Comparison of ENCODE assay signal across 29 cellular contexts in the genomic region with DNA sequence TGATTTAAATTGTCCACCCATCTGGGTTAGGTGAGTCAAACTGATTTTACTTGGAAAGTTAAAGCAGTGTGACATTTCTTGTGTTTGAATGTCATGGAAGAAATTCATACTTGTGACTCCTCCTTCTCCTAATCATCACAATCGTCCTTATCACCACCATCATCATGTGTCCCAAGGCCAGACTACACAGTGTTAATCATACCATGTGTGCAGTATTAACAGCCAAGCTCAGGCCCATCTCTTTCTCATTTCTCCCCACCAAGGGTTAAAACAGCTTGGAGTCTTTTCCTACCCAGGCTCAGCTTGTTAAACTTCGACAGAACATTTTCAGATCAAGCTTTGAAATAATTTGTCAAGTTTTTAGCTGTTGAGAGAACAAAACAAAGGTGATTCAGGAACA. TPM values are rescaled to one million over a fixed set of nuclear protein-coding genes. Genes with fewer than 3 reads are reported as not detected.
"Had no signal": no experiment of that assay in that cellular context is flagged by ENCODE, and none has a peak within 500 bp of the region (broad histone marks: within the 10 kb centered on the region; RNA-seq: fewer than 3 reads in every experiment).

No MANE protein-coding gene starts in this region.

- H3K27ac Mint-ChIP-seq: mesothelial cell of epicardium; naive B cell; natural killer cell treated with Interleukin-12 subunit alpha and Interleukin-12 subunit beta and Interleukin-15 and Interleukin-18, amount 100 ng/mL, for 72 hours; stimulated activated effector memory CD8-positive, alpha-beta T cell treated with anti-CD3 and anti-CD28 coated beads, Interleukin-12 subunit alpha, Interleukin-12 subunit beta, amount 100 ng/mL, for 72 hours had no signal

- H3K9me3 Mint-ChIP-seq: natural killer cell treated with Interleukin-12 subunit alpha and Interleukin-12 subunit beta and Interleukin-15 and Interleukin-18, amount 100 ng/mL, for 72 hours; stimulated activated effector memory CD8-positive, alpha-beta T cell treated with anti-CD3 and anti-CD28 coated beads, Interleukin-12 subunit alpha, Interleukin-12 subunit beta, amount 100 ng/mL, for 72 hours had no signal

- DNase-seq: heart left ventricle; islet precursor cell; left ventricle myocardium inferior; naive B cell; pancreas; posterior cingulate gyrus; retina; right cardiac atrium; sigmoid colon; spleen; stimulated activated CD4-positive, alpha-beta T cell treated with anti-CD3 and anti-CD28 coated beads, Interleukin-4, amount 100 ng/mL, for 24 hours; stimulated activated naive CD4-positive, alpha-beta T cell; tibial artery; uterus had no signal

- H3K36me3 ChIP-seq: heart left ventricle, left ventricle myocardium inferior, pancreas, prostate gland, sigmoid colon, spleen, suprapubic skin, thoracic aorta, tibial artery, uterus had no signal

- H3K27me3 ChIP-seq: pancreas, sigmoid colon, suprapubic skin, uterus had no signal

- H3K4me1 ChIP-seq: heart left ventricle, left ventricle myocardium inferior, pancreas, prostate gland, sigmoid colon, spleen, tibial artery, uterus had no signal

- H3K4me1 Mint-ChIP-seq: naive B cell; stimulated activated effector memory CD8-positive, alpha-beta T cell treated with anti-CD3 and anti-CD28 coated beads, Interleukin-12 subunit alpha, Interleukin-12 subunit beta, amount 100 ng/mL, for 72 hours had no signal

- H3K36me3 Mint-ChIP-seq: mesothelial cell of epicardium; naive B cell; natural killer cell treated with Interleukin-12 subunit alpha and Interleukin-12 subunit beta and Interleukin-15 and Interleukin-18, amount 100 ng/mL, for 72 hours; stimulated activated effector memory CD8-positive, alpha-beta T cell treated with anti-CD3 and anti-CD28 coated beads, Interleukin-12 subunit alpha, Interleukin-12 subunit beta, amount 100 ng/mL, for 72 hours had no signal

- H3K4me3 ChIP-seq: heart left ventricle, left ventricle myocardium inferior, lung, pancreas, prostate gland, sigmoid colon, spleen, suprapubic skin, thoracic aorta, tibial artery, uterus had no signal

- ATAC-seq: heart left ventricle; natural killer cell treated with Interleukin-12 subunit alpha and Interleukin-12 subunit beta and Interleukin-15 and Interleukin-18, amount 100 ng/mL, for 72 hours; pancreas; right cardiac atrium; stimulated activated effector memory CD8-positive, alpha-beta T cell treated with anti-CD3 and anti-CD28 coated beads, Interleukin-12 subunit alpha, Interleukin-12 subunit beta, amount 100 ng/mL, for 72 hours had no signal

- H3K9me3 ChIP-seq: heart left ventricle, left ventricle myocardium inferior, pancreas, prostate gland, sigmoid colon, spleen, suprapubic skin, thoracic aorta, tibial artery, uterus had no signal

- H3K27ac ChIP-seq: heart left ventricle, left ventricle myocardium inferior, pancreas, prostate gland, sigmoid colon, spleen, suprapubic skin, thoracic aorta, tibial artery, uterus had no signal

- FAIRE-seq: pancreas, small intestine had no signal

- H3K4me3 Mint-ChIP-seq: mesothelial cell of epicardium; naive B cell; natural killer cell treated with Interleukin-12 subunit alpha and Interleukin-12 subunit beta and Interleukin-15 and Interleukin-18, amount 100 ng/mL, for 72 hours; stimulated activated effector memory CD8-positive, alpha-beta T cell treated with anti-CD3 and anti-CD28 coated beads, Interleukin-12 subunit alpha, Interleukin-12 subunit beta, amount 100 ng/mL, for 72 hours had no signal

RNA-seq across cellular contexts. Expression of gene PLA2G2E, which starts 22.5 kb away (rescaled TPM):
- total RNA-seq: heart left ventricle; kidney epithelial cell; left ventricle myocardium inferior; lower leg skin; lung; mesothelial cell of epicardium; mononuclear cell; natural killer cell treated with Interleukin-12 subunit alpha and Interleukin-12 subunit beta and Interleukin-15 and Interleukin-18, amount 100 ng/mL, for 72 hours; omental fat pad; pancreas; prostate gland; right cardiac atrium; sigmoid colon; spleen; subcutaneous adipose tissue; thoracic aorta; ureter; uterus had no signal
- polyA plus RNA-seq: heart left ventricle, lung, neural cell, pancreas, right cardiac atrium, sigmoid colon, small intestine, spleen had no signal

RNA-seq across cellular contexts. Expression of gene PLA2G2A, which starts 33.5 kb away (rescaled TPM):
- total RNA-seq: kidney epithelial cell; mononuclear cell; natural killer cell treated with Interleukin-12 subunit alpha and Interleukin-12 subunit beta and Interleukin-15 and Interleukin-18, amount 100 ng/mL, for 72 hours had no signal
- polyA plus RNA-seq: neural cell had no signal
